ENCODE assay signal across 8 cellular contexts in genomic region chr1:47333922-47334764, GRCh38. TPM values are rescaled to one million over a fixed set of nuclear protein-coding genes. Genes with fewer than 3 reads are reported as not detected.
DNase-seq lines count a peak whose midpoint lies in the region; ATAC-seq and TF ChIP-seq lines count a peak whose summit lies in the region.

No MANE protein-coding gene starts in this region.

- H3K4me2 ChIP-seq in neuronal stem cell (ENCODE audit: insufficient read depth, low read length, poor library complexity, severe bottlenecking): peak overlapping the region; percentile 78

- no peak overlapping the region for H2AK5ac ChIP-seq in neuronal stem cell (ENCODE audit: low read depth, low read length)

- DNase-seq in EL (peak; percentile 85), HuH-7.5 (ENCODE audit: low spot score) (peak; percentile 93), RPMI7951 (ENCODE audit: low read depth) (peak; percentile 76), foreskin keratinocyte (peak; percentile 40 to 69), neuronal stem cell (ENCODE audit: low spot score) (peak; percentile 77), substantia nigra (lab: John Stamatoyannopoulos, UW) (peak in 48 of 49 donors; percentile 40 to 90 (median 71))
- peak; percentile 91 for DNase-seq in activated effector memory CD4-positive, alpha-beta T cell treated with anti-CD3 and anti-CD28 coated beads, Interleukin-2, amount 50 U/mL, for 16 hours

- H3K4me3 ChIP-seq in neuronal stem cell (ENCODE audit: low read length in 2 of 2): peak overlapping the region; percentile 67 to 97

- H4K91ac ChIP-seq in neuronal stem cell (ENCODE audit: low read depth, low read length, poor library complexity): peak overlapping the region; percentile 53

- H2BK120ac ChIP-seq in neuronal stem cell (ENCODE audit: low read depth, low read length): no peak overlapping the region

- H2AFZ ChIP-seq in neuronal stem cell (ENCODE audit: low read length): peak overlapping the region; percentile 90

- WGBS in neuronal stem cell (ENCODE audit: extremely low coverage in 2 of 2, insufficient read length in 2 of 2, insufficient replicate concordance in 1 of 2), 2 donors: no CpG with 5 or more reads among the region's 90 CpGs

- peak overlapping the region; percentile 98 for H3K9ac ChIP-seq in neuronal stem cell (ENCODE audit: low read depth, low read length, poor library complexity)

- no peak overlapping the region for H3K4ac ChIP-seq in neuronal stem cell (ENCODE audit: low read length)

- H2BK5ac ChIP-seq in neuronal stem cell (ENCODE audit: low read length): peak overlapping the region; percentile 48

- H3K18ac ChIP-seq in neuronal stem cell (ENCODE audit: low read length): peak overlapping the region; percentile 99

- H2BK12ac ChIP-seq in neuronal stem cell (ENCODE audit: low read length): no peak overlapping the region

- peak overlapping the region; percentile 80 for H3K23ac ChIP-seq in neuronal stem cell (ENCODE audit: low read depth, low read length, poor library complexity)

- H3K4me1 ChIP-seq in foreskin keratinocyte (peaks cover 7% of the 10 kb centered on the region), neuronal stem cell (ENCODE audit: control insufficient read depth in 2 of 2, insufficient read depth in 1 of 2, low read depth in 1 of 2, low read length in 2 of 2) (peaks cover 0 to 4% of the 10 kb centered on the region in 2 donors)

- H2BK15ac ChIP-seq in neuronal stem cell (ENCODE audit: low read length): peak overlapping the region; percentile 92

- H3K27me3 ChIP-seq in foreskin keratinocyte (no peaks in the 10 kb centered on the region), neuronal stem cell (ENCODE audit: control insufficient read depth in 3 of 3, insufficient read depth in 3 of 3, low read depth in 1 of 3, low read length in 3 of 3) (no peaks in the 10 kb centered on the region)

- ATAC-seq in GM21529 (IDR thresholded peaks at IDR 0.05; ENCODE audit: unreplicated experiment) (peak; percentile 84), foreskin keratinocyte (peak; percentile 86)

- H3K27ac ChIP-seq in foreskin keratinocyte (peak overlapping the region; percentile 72), neuronal stem cell (replicated peaks; ENCODE audit: low read length) (peak overlapping the region; percentile 91), substantia nigra (ENCODE audit: low read depth, low read length, poor library complexity, severe bottlenecking) (peak overlapping the region; percentile 95)

- no peaks in the 10 kb centered on the region for H3K9me3 ChIP-seq in neuronal stem cell (replicated peaks in 1 of 2; ENCODE audit: control insufficient read depth in 2 of 2, insufficient read depth in 1 of 2, low read depth in 1 of 2, low read length in 2 of 2)

- TF ChIP-seq CTCF in foreskin keratinocyte (conservative IDR thresholded peaks at IDR 0.05): peak; percentile 47

- peak overlapping the region; percentile 100 for H3K14ac ChIP-seq in neuronal stem cell (ENCODE audit: low read length)

- peaks cover 0 to 10% of the 10 kb centered on the region in 2 donors for H3K36me3 ChIP-seq in neuronal stem cell (replicated peaks in 1 of 2; ENCODE audit: control insufficient read depth in 2 of 2, insufficient read depth in 2 of 2, low read length in 2 of 2)

- H4K8ac ChIP-seq in neuronal stem cell (ENCODE audit: low read depth, low read length): peak overlapping the region; percentile 65

- peaks cover 7% of the 10 kb centered on the region for H3K79me1 ChIP-seq in neuronal stem cell (ENCODE audit: low read depth, low read length)

RNA-seq across cellular contexts. Expression of gene CMPK1, which starts 0.6 kb away (rescaled TPM):
- total RNA-seq in RPMI7951 (2014; rRNA removed; shearing (Covaris generic)): 137 and 168 TPM in 2 replicates
- 79.4 and 80.3 TPM in 2 replicates for total RNA-seq in foreskin keratinocyte
- polyA plus RNA-seq in foreskin keratinocyte: 39.9 and 46.3 TPM in 2 replicates
- 34.9 TPM for polyA plus RNA-seq in neuronal stem cell (2013, experiment 1 of 2)
- polyA plus RNA-seq in neuronal stem cell (2013, experiment 2 of 2): 36.5 TPM

RNA-seq across cellular contexts. Expression of gene STIL, which starts 20.2 kb away (rescaled TPM):
- 31.6 and 38.8 TPM in 2 replicates for total RNA-seq in RPMI7951 (2014; rRNA removed; shearing (Covaris generic))
- total RNA-seq in foreskin keratinocyte: 21.1 and 23.0 TPM in 2 replicates
- polyA plus RNA-seq in foreskin keratinocyte: 4.5 and 6.7 TPM in 2 replicates
- 16.6 TPM for polyA plus RNA-seq in neuronal stem cell (2013, experiment 1 of 2)
- 16.8 TPM for polyA plus RNA-seq in neuronal stem cell (2013, experiment 2 of 2)

Comparison
In these comparisons a context has a peak if more than half of its experiments do, and no peak if none do; other contexts are left out.
1. Peak in every context shown above with its lines: DNase-seq, ATAC-seq, H3K4me3 ChIP-seq and H3K27ac ChIP-seq.